ENCODE assay signal across 9 cellular contexts in the genomic region with DNA sequence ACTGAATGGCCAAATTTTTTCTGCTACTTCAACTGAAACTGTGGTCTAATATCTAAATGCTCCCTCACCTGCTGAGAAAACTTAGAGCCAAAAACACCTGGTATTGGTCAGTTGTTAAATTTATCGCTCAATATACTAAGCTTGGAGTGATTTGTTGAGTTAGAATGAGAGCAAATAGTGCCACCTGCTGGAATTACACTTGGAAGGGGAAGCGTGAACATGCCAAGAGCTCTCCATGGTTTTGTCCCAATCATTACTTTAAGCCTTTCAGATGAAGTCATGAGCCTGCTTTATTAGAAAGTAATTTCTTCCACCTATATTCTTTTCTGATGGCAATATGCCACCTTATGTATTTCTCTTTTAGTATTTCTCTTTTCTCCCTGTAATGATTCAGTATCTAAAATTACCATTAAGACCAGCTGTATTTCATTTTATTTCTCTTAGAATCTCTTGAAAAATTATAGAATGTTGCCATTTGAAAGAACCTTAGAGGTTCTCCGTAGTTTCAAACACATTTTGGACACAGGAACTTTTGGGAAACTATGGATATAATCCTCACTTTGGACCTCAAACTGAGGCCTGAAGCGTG.
DNase-seq lines count a peak whose midpoint lies in the region; ATAC-seq and TF ChIP-seq lines count a peak whose summit lies in the region.
"Had no signal": no experiment of that assay in that cellular context is flagged by ENCODE, and none has a peak within 500 bp of the region (broad histone marks: within the 10 kb centered on the region; RNA-seq: fewer than 3 reads in every experiment).

No MANE protein-coding gene starts in this region.

- H3K4me2 ChIP-seq in OCI-LY3 (ENCODE audit: low read length): no peak overlapping the region

- H3K36me3 ChIP-seq in OCI-LY3 (replicated peaks; ENCODE audit: low read depth, low read length): no peaks in the 10 kb centered on the region
- H3K36me3 ChIP-seq: BLaER1 treated with 17β-estradiol and CSF1 and Interleukin-3, amounts not matched to agents 10 nM and 100 nM had no signal

- ATAC-seq in HG03521 (IDR thresholded peaks at IDR 0.05; ENCODE audit: unreplicated experiment) (no peak), GM21367 (IDR thresholded peaks at IDR 0.05; ENCODE audit: unreplicated experiment) (no peak)

- H3K4me1 ChIP-seq in OCI-LY3 (ENCODE audit: low read length): no peaks in the 10 kb centered on the region

- no peak overlapping the region for H3K27ac ChIP-seq in OCI-LY3 (ENCODE audit: low read length)
- H3K27ac ChIP-seq: BLaER1 treated with 17β-estradiol and CSF1 and Interleukin-3, amounts not matched to agents 10 nM and 100 nM had no signal

- DNase-seq in NCI-H1436 (lab: John Stamatoyannopoulos, UW) (peak; percentile 24), NCI-H1436 treated with DMSO at 0.1 percent for 48 hours (lab: John Stamatoyannopoulos, UW) (no peak), HT-29 (ENCODE audit: low spot score) (peak; percentile 70), fibroblast of mammary gland (ENCODE audit: low read depth) (peak; percentile 40), renal cortical epithelial cell (ENCODE audit: low read depth) (peak; percentile 50)

- peaks cover 18% of the 10 kb centered on the region; the same call in 1 of the 2 replicates for H3K27me3 ChIP-seq in OCI-LY3 (ENCODE audit: low read depth, low read length)
- H3K27me3 ChIP-seq: BLaER1 treated with 17β-estradiol and CSF1 and Interleukin-3, amounts not matched to agents 10 nM and 100 nM had no signal

- no peaks in the 10 kb centered on the region for H3K9me3 ChIP-seq in OCI-LY3 (ENCODE audit: insufficient read depth, low read length)

- 0 out of 2 replicates have a peak overlapping the region, but pooled peaks have one; percentile 51 for H2AFZ ChIP-seq in OCI-LY3 (ENCODE audit: low read depth, low read length)

- H4K20me1 ChIP-seq in OCI-LY3 (ENCODE audit: insufficient read depth, low read length): no peaks in the 10 kb centered on the region
- H4K20me1 ChIP-seq: BLaER1 treated with 17β-estradiol and CSF1 and Interleukin-3, amounts not matched to agents 10 nM and 100 nM had no signal

- TF ChIP-seq CTCF in OCI-LY3 (IDR thresholded peaks at IDR 0.05; ENCODE audit: low read depth, low read length): peak; percentile 81
- TF ChIP-seq CTCF in fibroblast of mammary gland (conservative IDR thresholded peaks at IDR 0.05; ENCODE audit: control insufficient read depth, insufficient read depth, low read depth, low read length): peak; percentile 44

- H3K4me3 ChIP-seq in OCI-LY3 (ENCODE audit: low read length): no peak overlapping the region
- H3K4me3 ChIP-seq in fibroblast of mammary gland (ENCODE audit: control insufficient read depth, low read depth, low read length): no peak overlapping the region
- H3K4me3 ChIP-seq: BLaER1 treated with 17β-estradiol and CSF1 and Interleukin-3, amounts not matched to agents 10 nM and 100 nM had no signal

- H3K79me2 ChIP-seq in OCI-LY3 (ENCODE audit: low read length): no peaks in the 10 kb centered on the region

- no peak overlapping the region for H3K9ac ChIP-seq in OCI-LY3 (ENCODE audit: low read length)
- H3K9ac ChIP-seq: BLaER1 treated with 17β-estradiol and CSF1 and Interleukin-3, amounts not matched to agents 10 nM and 100 nM had no signal
